ENCODE assay signal across 25 cellular contexts in genomic region chr12:52637299-52637698, GRCh38. TPM values are rescaled to one million over a fixed set of nuclear protein-coding genes. Genes with fewer than 3 reads are reported as not detected.
"Had no signal": no experiment of that assay in that cellular context is flagged by ENCODE, and none has a peak within 500 bp of the region (broad histone marks: within the 10 kb centered on the region; RNA-seq: fewer than 3 reads in every experiment).

No MANE protein-coding gene starts in this region.

- H3K27me3 ChIP-seq: Peyer's patch had no signal

- H3K27ac ChIP-seq: brain microvascular endothelial cell, cardiac muscle cell, Peyer's patch, RWPE1, SJSA1 had no signal

- DNase-seq: activated CD4-positive, alpha-beta T cell treated with anti-CD3 and anti-CD28 coated beads for 48 hours; activated CD4-positive, alpha-beta T cell treated with anti-CD3 and anti-CD28 coated beads, Interleukin-2, amount 50 U/mL, for 48 hours; activated gamma-delta T cell treated with Interleukin-2 at 50 U/mL for 16 hours; activated naive CD4-positive, alpha-beta T cell treated with anti-CD3 and anti-CD28 coated beads, Interleukin-2, amount 10 ng/mL, durations not matched to agents 7 days and 5 days; activated naive CD8-positive, alpha-beta T cell treated with anti-CD3 and anti-CD28 coated beads for 36 hours; activated T-cell treated with anti-CD3 and anti-CD28 coated beads for 4 hours; activated T-cell treated with anti-CD3 and anti-CD28 coated beads, Interleukin-2, amount 50 U/mL, for 72 hours; brain microvascular endothelial cell; MG63; NCI-H1105; NCI-H1436; NCI-H1694 treated with DMSO at 0.1 percent for 48 hours; NCI-H2029 treated with DMSO at 0.1 percent for 48 hours; NCI-H446; Peyer's patch; Right ventricle myocardium superior; SW 1271 had no signal

- H3K9me3 ChIP-seq: MG63, Peyer's patch, SJSA1 had no signal

- H3K36me3 Mint-ChIP-seq: activated naive CD8-positive, alpha-beta T cell treated with anti-CD3 and anti-CD28 coated beads for 36 hours had no signal

- H3K36me3 ChIP-seq: brain microvascular endothelial cell, cardiac muscle cell, MG63, Peyer's patch, SJSA1 had no signal

- H3K4me1 ChIP-seq: Peyer's patch, SJSA1 had no signal

- ATAC-seq: activated CD4-positive, CD25-positive, alpha-beta regulatory T cell treated with anti-CD3 and anti-CD28 coated beads, Interleukin-2, amount 50 U/mL, for 24 hours; activated T-cell treated with anti-CD3 and anti-CD28 coated beads, Interleukin-2, amount 50 U/mL, for 72 hours; SK-N-SH treated with all-trans-retinoic acid at 6 μM for 48 hours had no signal

- H3K4me3 Mint-ChIP-seq: activated naive CD4-positive, alpha-beta T cell treated with anti-CD3 and anti-CD28 coated beads, Interleukin-2, amount 10 ng/mL, durations not matched to agents 7 days and 5 days; activated naive CD8-positive, alpha-beta T cell treated with anti-CD3 and anti-CD28 coated beads for 36 hours; activated T-cell treated with anti-CD3 and anti-CD28 coated beads, Interleukin-2, amount 50 U/mL, for 72 hours had no signal

- H3K4me3 ChIP-seq: cardiac muscle cell, MG63, Peyer's patch, SJSA1 had no signal

- H3K27me3 Mint-ChIP-seq: activated naive CD8-positive, alpha-beta T cell treated with anti-CD3 and anti-CD28 coated beads for 36 hours had no signal

- H3K9me3 Mint-ChIP-seq: activated naive CD8-positive, alpha-beta T cell treated with anti-CD3 and anti-CD28 coated beads for 36 hours; activated T-cell treated with anti-CD3 and anti-CD28 coated beads, Interleukin-2, amount 50 U/mL, for 72 hours; activated T-helper 2 cell treated with anti-CD3 and anti-CD28 coated beads, Interferon-gamma antibody, Interleukin-2, Interleukin-4, amounts not matched to agents 10 μg/mL and 5 μg/mL and 100 μg/mL, durations not matched to agents 14 hours and 24 hours and 36 hours had no signal

- H3K27ac Mint-ChIP-seq: activated naive CD4-positive, alpha-beta T cell treated with anti-CD3 and anti-CD28 coated beads, Interleukin-2, amount 10 ng/mL, durations not matched to agents 7 days and 5 days; activated naive CD8-positive, alpha-beta T cell treated with anti-CD3 and anti-CD28 coated beads for 36 hours; activated T-cell treated with anti-CD3 and anti-CD28 coated beads, Interleukin-2, amount 50 U/mL, for 72 hours; activated T-helper 2 cell treated with anti-CD3 and anti-CD28 coated beads, Interferon-gamma antibody, Interleukin-2, Interleukin-4, amounts not matched to agents 10 μg/mL and 5 μg/mL and 100 μg/mL, durations not matched to agents 14 hours and 24 hours and 36 hours had no signal

RNA-seq across cellular contexts. Expression of gene KRT2, which starts 14.7 kb away (rescaled TPM):
- total RNA-seq: activated CD8-positive, alpha-beta memory T cell treated with anti-CD3 and anti-CD28 coated beads for 36 hours; activated naive CD8-positive, alpha-beta T cell treated with anti-CD3 and anti-CD28 coated beads for 36 hours; activated T-cell treated with anti-CD3 and anti-CD28 coated beads, Interleukin-2, amount 50 U/mL, for 72 hours; activated T-helper 2 cell treated with anti-CD3 and anti-CD28 coated beads, Interferon-gamma antibody, Interleukin-2, Interleukin-4, amounts not matched to agents 10 μg/mL and 5 μg/mL and 100 μg/mL, durations not matched to agents 14 hours and 24 hours and 36 hours; cardiac muscle cell; Right ventricle myocardium superior; SJSA1 had no signal
- polyA plus RNA-seq: adipose tissue, cardiac muscle cell had no signal

RNA-seq across cellular contexts. Expression of gene KRT73, which starts 18.9 kb away (rescaled TPM):
- total RNA-seq: activated CD8-positive, alpha-beta memory T cell treated with anti-CD3 and anti-CD28 coated beads for 36 hours; activated T-helper 2 cell treated with anti-CD3 and anti-CD28 coated beads, Interferon-gamma antibody, Interleukin-2, Interleukin-4, amounts not matched to agents 10 μg/mL and 5 μg/mL and 100 μg/mL, durations not matched to agents 14 hours and 24 hours and 36 hours; cardiac muscle cell; Right ventricle myocardium superior; SJSA1 had no signal
- polyA plus RNA-seq: cardiac muscle cell had no signal

RNA-seq across cellular contexts. Expression of gene KRT72, which starts 36.0 kb away (rescaled TPM):
- total RNA-seq: activated CD8-positive, alpha-beta memory T cell treated with anti-CD3 and anti-CD28 coated beads for 36 hours; activated T-helper 2 cell treated with anti-CD3 and anti-CD28 coated beads, Interferon-gamma antibody, Interleukin-2, Interleukin-4, amounts not matched to agents 10 μg/mL and 5 μg/mL and 100 μg/mL, durations not matched to agents 14 hours and 24 hours and 36 hours; cardiac muscle cell; Right ventricle myocardium superior; SJSA1 had no signal
- polyA plus RNA-seq: cardiac muscle cell had no signal

RNA-seq across cellular contexts. Expression of gene KRT1, which starts 42.9 kb away (rescaled TPM):
- total RNA-seq: activated CD8-positive, alpha-beta memory T cell treated with anti-CD3 and anti-CD28 coated beads for 36 hours; activated naive CD8-positive, alpha-beta T cell treated with anti-CD3 and anti-CD28 coated beads for 36 hours; activated T-cell treated with anti-CD3 and anti-CD28 coated beads, Interleukin-2, amount 50 U/mL, for 72 hours; cardiac muscle cell; Right ventricle myocardium superior had no signal
- polyA plus RNA-seq: adipose tissue, cardiac muscle cell had no signal
